In the genomic region with DNA sequence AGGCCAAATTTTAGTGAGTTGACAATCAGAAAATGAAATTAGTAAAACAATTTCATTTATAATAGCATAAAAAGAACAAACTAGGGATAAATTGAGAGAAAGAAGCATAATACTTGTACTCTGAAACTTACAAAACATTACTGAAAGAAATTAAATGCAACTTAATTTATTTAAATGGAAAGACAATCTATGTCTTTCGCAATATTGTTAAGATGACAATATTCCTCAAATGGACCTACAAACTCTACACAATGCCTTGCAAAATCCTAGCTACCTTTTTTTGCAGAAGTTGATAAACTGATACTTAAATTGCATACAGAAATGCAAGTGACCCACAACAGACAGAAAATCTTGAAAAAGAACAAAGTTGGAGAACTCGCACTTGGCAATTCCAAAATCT, we compare ENCODE assay signal across 1 cellular context.
TF ChIP-seq lines count a peak whose summit lies in the region.

No MANE protein-coding gene starts in this region.

TF ChIP-seq in IMR-90, 13 proteins besides CTCF, POLR2A, EP300 and RAD21:
- TF ChIP-seq, protein P1, sequence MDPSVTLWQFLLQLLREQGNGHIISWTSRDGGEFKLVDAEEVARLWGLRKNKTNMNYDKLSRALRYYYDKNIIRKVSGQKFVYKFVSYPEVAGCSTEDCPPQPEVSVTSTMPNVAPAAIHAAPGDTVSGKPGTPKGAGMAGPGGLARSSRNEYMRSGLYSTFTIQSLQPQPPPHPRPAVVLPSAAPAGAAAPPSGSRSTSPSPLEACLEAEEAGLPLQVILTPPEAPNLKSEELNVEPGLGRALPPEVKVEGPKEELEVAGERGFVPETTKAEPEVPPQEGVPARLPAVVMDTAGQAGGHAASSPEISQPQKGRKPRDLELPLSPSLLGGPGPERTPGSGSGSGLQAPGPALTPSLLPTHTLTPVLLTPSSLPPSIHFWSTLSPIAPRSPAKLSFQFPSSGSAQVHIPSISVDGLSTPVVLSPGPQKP (IDR thresholded peaks at IDR 0.05; ENCODE audit: borderline replicate concordance, low read depth, low read length): no peak
- TF ChIP-seq BHLHE40 (IDR thresholded peaks at IDR 0.05; ENCODE audit: low read depth, low read length) (no peak), RFX5 (IDR thresholded peaks at IDR 0.05; ENCODE audit: low read depth, low read length) (no peak), CEBPB (IDR thresholded peaks at IDR 0.05; ENCODE audit: low read depth, low read length) (peak; percentile 90), SMC3 (IDR thresholded peaks at IDR 0.05; ENCODE audit: low read depth, low read length) (no peak), RCOR1 (IDR thresholded peaks at IDR 0.05; ENCODE audit: insufficient replicate concordance, low read length) (no peak)
- TF ChIP-seq, protein P2, sequence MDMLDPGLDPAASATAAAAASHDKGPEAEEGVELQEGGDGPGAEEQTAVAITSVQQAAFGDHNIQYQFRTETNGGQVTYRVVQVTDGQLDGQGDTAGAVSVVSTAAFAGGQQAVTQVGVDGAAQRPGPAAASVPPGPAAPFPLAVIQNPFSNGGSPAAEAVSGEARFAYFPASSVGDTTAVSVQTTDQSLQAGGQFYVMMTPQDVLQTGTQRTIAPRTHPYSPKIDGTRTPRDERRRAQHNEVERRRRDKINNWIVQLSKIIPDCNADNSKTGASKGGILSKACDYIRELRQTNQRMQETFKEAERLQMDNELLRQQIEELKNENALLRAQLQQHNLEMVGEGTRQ (IDR thresholded peaks at IDR 0.05; ENCODE audit: low read depth, low read length): no peak
TF ChIP-seq in IMR-90: peak in this region for 1.
